ENCODE assay signal across 21 cellular contexts in genomic region chr18:74259332-74259731, GRCh38. TPM values are rescaled to one million over a fixed set of nuclear protein-coding genes. Genes with fewer than 3 reads are reported as not detected.
DNase-seq lines count a peak whose midpoint lies in the region; ATAC-seq, FAIRE-seq and TF ChIP-seq lines count a peak whose summit lies in the region.
"Had no signal": no experiment of that assay in that cellular context is flagged by ENCODE, and none has a peak within 500 bp of the region (broad histone marks: within the 10 kb centered on the region; RNA-seq: fewer than 3 reads in every experiment).

No MANE protein-coding gene starts in this region.

- no peaks in the 10 kb centered on the region for H4K20me1 ChIP-seq in K562 (replicated peaks; ENCODE audit: control insufficient read depth, insufficient read depth, low read length)

- H3K4me3 ChIP-seq in K562, result no peak overlapping the region
- no peak overlapping the region for H3K4me3 ChIP-seq in left lung
- H3K4me3 ChIP-seq in small intestine (ENCODE audit: low read depth in 1 of 2, low read length in 2 of 2), result no peak overlapping the region
- H3K4me3 ChIP-seq: GM12878, GM23248 had no signal

- no peak for TF ChIP-seq POLR2A in K562 (conservative IDR thresholded peaks at IDR 0.05)

- no peak overlapping the region for H3K27ac Mint-ChIP-seq in activated naive CD8-positive, alpha-beta T cell treated with anti-CD3 and anti-CD28 coated beads for 36 hours

- ATAC-seq in K562, result no peak
- peak; percentile 58 for ATAC-seq in left lung
- ATAC-seq: GM12878 had no signal

- in situ Hi-C loops in K562 (cut with MboI), result no loop called here

- no peaks in the 10 kb centered on the region for H3K9me3 Mint-ChIP-seq in activated naive CD8-positive, alpha-beta T cell treated with anti-CD3 and anti-CD28 coated beads for 36 hours
- H3K9me3 Mint-ChIP-seq: CD4-positive, alpha-beta memory T cell had no signal

- no peak for TF ChIP-seq EP300 in K562 (IDR thresholded peaks at IDR 0.05; ENCODE audit: low read length)

- FAIRE-seq in K562 (lab: Jason Lieb, UNC) (no peak), small intestine (lab: Jason Lieb, UNC) (no peak)
- FAIRE-seq: G401.6, GM12878, GM19239, H1 had no signal

- no peaks in the 10 kb centered on the region for H3K27me3 Mint-ChIP-seq in activated naive CD8-positive, alpha-beta T cell treated with anti-CD3 and anti-CD28 coated beads for 36 hours
- H3K27me3 Mint-ChIP-seq: CD4-positive, alpha-beta memory T cell had no signal

- no peak overlapping the region for H3K4me3 Mint-ChIP-seq in activated naive CD8-positive, alpha-beta T cell treated with anti-CD3 and anti-CD28 coated beads for 36 hours
- H3K4me3 Mint-ChIP-seq: CD4-positive, alpha-beta memory T cell had no signal

- H3K27ac ChIP-seq in K562 (ENCODE audit: extremely low read depth, low read depth, low read length) (no peak overlapping the region), left lung (no peak overlapping the region), small intestine (ENCODE audit: low read depth in 1 of 2, low read length in 1 of 2) (peak overlapping the region in 1 of 2 donors; percentile 22)
- H3K27ac ChIP-seq: GM23248 had no signal

- TF ChIP-seq RAD21 in K562 (CRISPR knock-in tag; conservative IDR thresholded peaks at IDR 0.05 in 1 of 2, IDR thresholded peaks at IDR 0.05 in 1 of 2), result no peak

- H3K27me3 ChIP-seq in K562 (ENCODE audit: control insufficient read depth in 2 of 2, insufficient read depth in 2 of 2, low read length in 2 of 2) (no peaks in the 10 kb centered on the region), left lung (no peaks in the 10 kb centered on the region), small intestine (ENCODE audit: control insufficient read depth in 2 of 2, insufficient read depth in 2 of 2, low read length in 2 of 2) (no peaks in the 10 kb centered on the region)

- no peak overlapping the region for H3K4me2 ChIP-seq in K562 (ENCODE audit: insufficient read depth, low read length)

- H3K9ac ChIP-seq in K562 (ENCODE audit: insufficient read depth in 1 of 2, low read depth in 2 of 2, low read length in 2 of 2), result no peak overlapping the region
- H3K9ac ChIP-seq: GM23248 had no signal

- 0 out of 2 replicates have a peak overlapping the region, but pooled peaks have one; percentile 39 for H2AFZ ChIP-seq in K562 (ENCODE audit: low read depth, low read length)
- H2AFZ ChIP-seq: GM23248 had no signal

- no peak for TF ChIP-seq CTCF in K562 (IDR thresholded peaks at IDR 0.05 in 2 of 3, conservative IDR thresholded peaks at IDR 0.05 in 1 of 3; ENCODE audit: insufficient read depth in 2 of 3, low read depth in 1 of 3, low read length in 3 of 3)
- TF ChIP-seq CTCF in left lung (IDR thresholded peaks at IDR 0.05), result no peak

- H3K36me3 Mint-ChIP-seq in activated naive CD8-positive, alpha-beta T cell treated with anti-CD3 and anti-CD28 coated beads for 36 hours, result peaks cover 3% of the 10 kb centered on the region

- H3K9me3 ChIP-seq in K562 (replicated peaks; ENCODE audit: control insufficient read depth, insufficient read depth, low read depth, low read length), result no peaks in the 10 kb centered on the region
- no peaks in the 10 kb centered on the region for H3K9me3 ChIP-seq in left lung
- H3K9me3 ChIP-seq in small intestine (ENCODE audit: control insufficient read depth, low read depth), result no peaks in the 10 kb centered on the region

- no peaks in the 10 kb centered on the region for H3K36me3 ChIP-seq in K562 (ENCODE audit: control insufficient read depth, insufficient read depth, low read length)
- peaks cover 0 to 34% of the 10 kb centered on the region in 2 donors for H3K36me3 ChIP-seq in left lung
- H3K36me3 ChIP-seq in small intestine (ENCODE audit: control insufficient read depth in 2 of 2, insufficient read depth in 2 of 2, low read length in 2 of 2), result peaks cover 3 to 14% of the 10 kb centered on the region in 2 donors

- intact Hi-C loops in K562 (cut with micrococcal nuclease) (no loop called here), left lung (cut with DNase I) (no loop called here)

- CTCF ChIA-PET in K562 (lab: Yijun Ruan, JAX; ENCODE audit: low intra/inter-chr PET ratio), result no interaction called here

- H3K79me2 ChIP-seq in K562 (ENCODE audit: control insufficient read depth, insufficient read depth, low read length), result no peaks in the 10 kb centered on the region

- 63% methylated on average over 4 of the region's 4 CpGs for WGBS in K562 (ENCODE audit: insufficient coverage, low coverage, missing lambda C conversion rate)
- WGBS in small intestine, 3 donors, result 15 to 69% (median 47%) methylated on average over 4 of the region's 4 CpGs

- no peak for DNase-seq in K562 (ENCODE audit: extremely low read depth in 1 of 4, low spot score in 3 of 4)
- DNase-seq in left lung, result no peak
- peak; percentile 62 for DNase-seq in small intestine
- no peak for DNase-seq in NCI-H748 treated with DMSO at 0.1 percent for 48 hours (lab: John Stamatoyannopoulos, UW)
- DNase-seq in activated naive CD8-positive, alpha-beta T cell treated with anti-CD3 and anti-CD28 coated beads for 36 hours, result no peak
- DNase-seq in GM03348 (ENCODE audit: low spot score), result no peak
- DNase-seq: C1 segment of cervical spinal cord; Calu3; CD4-positive, alpha-beta memory T cell; COR-L47; DND-41; GM23248; H7; HCEC 1CT had no signal

- H3K4me1 ChIP-seq in K562 (replicated peaks in 1 of 2; ENCODE audit: control insufficient read depth in 2 of 2, insufficient read depth in 2 of 2, low read length in 2 of 2), result peaks cover 4 to 24% of the 10 kb centered on the region in 2 experiments; a peak in 4 of 5 replicates
- H3K4me1 ChIP-seq in left lung, result peaks cover 10 to 29% of the 10 kb centered on the region in 2 donors
- H3K4me1 ChIP-seq in small intestine (ENCODE audit: control insufficient read depth in 2 of 2, insufficient read depth in 1 of 2, low read depth in 1 of 2, low read length in 1 of 2), result no peaks in the 10 kb centered on the region

- POLR2A ChIA-PET in K562 (lab: Yijun Ruan, JAX), result interaction anchor here (1.1 kb wide), 1 partner anchor 10 kb away, joined by 4 read pairs; no protein-coding TSS in a partner anchor

- no TSS peak for BruUV-seq in K562 (replicated peaks; lab: Mats Ljungman, UMichigan)

- no peaks in the 10 kb centered on the region for H3K9me1 ChIP-seq in K562 (ENCODE audit: control insufficient read depth, insufficient read depth, low read length)

- H3K4me1 Mint-ChIP-seq in activated naive CD8-positive, alpha-beta T cell treated with anti-CD3 and anti-CD28 coated beads for 36 hours, result peaks cover 3% of the 10 kb centered on the region
- H3K4me1 Mint-ChIP-seq: CD4-positive, alpha-beta memory T cell had no signal

RNA-seq across cellular contexts. Expression of gene CYB5A, which starts 32.4 kb away (rescaled TPM):
- total RNA-seq in K562 (2011; cell fraction: chromatin; rRNA removed; ENCODE audit: low replicate concordance), result 4.1 and 4.8 TPM in 2 replicates
- 2.8 and 3.6 TPM in 2 replicates for total RNA-seq in K562 (2011; cell fraction: nucleolus; rRNA removed)
- 7.7 and 8.2 TPM in 2 replicates for total RNA-seq in K562 (2011; cell fraction: nucleoplasm; rRNA removed)
- total RNA-seq in K562 (2014; rRNA removed), result 14.0 and 14.5 TPM in 2 replicates
- 14.0 and 15.0 TPM in 2 replicates for total RNA-seq in K562 (2014; rRNA removed; fragmentation: Illumina TruSeq; extraction: Trizol)
- total RNA-seq in K562 (2015; rRNA removed; fragmentation: Illumina TruSeq; extraction: Trizol), result 15.8 and 16.3 TPM in 2 replicates
- 13.8 and 14.1 TPM in 2 replicates for total RNA-seq in K562 (2021)
- 11.9 and 42.6 TPM in 2 replicates for polyA plus RNA-seq in K562 (2011; rRNA removed)
- 11.2 and 59.9 TPM in 2 replicates for polyA plus RNA-seq in K562 (2011; cell fraction: cytosol; rRNA removed)
- polyA plus RNA-seq in K562 (2011; cell fraction: nucleus; rRNA removed), result 4.7 and 17.6 TPM in 2 replicates
- 19.8 and 33.0 TPM in 2 replicates for polyA plus RNA-seq in K562 (2012)
- polyA plus RNA-seq in K562 (2014; fragmentation: Illumina TruSeq; extraction: Trizol), result 17.6 and 19.2 TPM in 2 replicates
- 10 to 100 TPM; 12.5 to 22.6 TPM for polyA plus RNA-seq in K562 (2014; fragmentation: Nextera tagmentation; extraction: Ambion mirVana)
- polyA plus RNA-seq in K562 (2014; rRNA removed), result 15.6 and 19.6 TPM in 2 replicates
- 4.8 and 14.9 TPM in 2 replicates for polyA minus RNA-seq in K562 (2011; rRNA and poly(A)+ RNA removed)
- polyA minus RNA-seq in K562 (2011; cell fraction: cytosol; rRNA and poly(A)+ RNA removed), result 3.6 and 13.6 TPM in 2 replicates
- polyA minus RNA-seq in K562 (2011; cell fraction: nucleus; rRNA and poly(A)+ RNA removed), result 2.0 and 10.0 TPM in 2 replicates
- 100 to 1,000 TPM; 347 to 508 TPM for total RNA-seq in left lung
- polyA plus RNA-seq in small intestine, result 1,000 to 10,000 TPM in 1 of 3 donors, 100 to 1,000 TPM in 2; 373 to 1,144 (median 757) TPM
- total RNA-seq in activated naive CD8-positive, alpha-beta T cell treated with anti-CD3 and anti-CD28 coated beads for 36 hours, result 10 to 100 TPM; 48.5 to 51.5 TPM

RNA-seq across cellular contexts. Expression of gene C18orf63, which starts 56.3 kb away (rescaled TPM):
- total RNA-seq in K562 (2011; cell fraction: chromatin; rRNA removed; ENCODE audit: low replicate concordance), result not detected in 2 replicates
- not detected in 2 replicates for total RNA-seq in K562 (2011; cell fraction: nucleolus; rRNA removed)
- not detected in 2 replicates for total RNA-seq in K562 (2011; cell fraction: nucleoplasm; rRNA removed)
- total RNA-seq in K562 (2014; rRNA removed) (not detected in 2 replicates), K562 (2014; rRNA removed; fragmentation: Illumina TruSeq; extraction: Trizol) (not detected in 2 replicates), K562 (2015; rRNA removed; fragmentation: Illumina TruSeq; extraction: Trizol) (not detected in 2 replicates), K562 (2021) (not detected in 2 replicates), left lung (under 1 TPM; 0.16 to 0.26 TPM)
- polyA plus RNA-seq in K562 (2011; rRNA removed) (not detected in 2 replicates), K562 (2014; fragmentation: Illumina TruSeq; extraction: Trizol) (not detected in 2 replicates), K562 (2014; fragmentation: Nextera tagmentation; extraction: Ambion mirVana) (not detected), K562 (2014; rRNA removed) (not detected in 2 replicates), small intestine (not detected)
- not detected in 2 replicates for polyA plus RNA-seq in K562 (2011; cell fraction: cytosol; rRNA removed)
- polyA plus RNA-seq in K562 (2011; cell fraction: nucleus; rRNA removed), result not detected in 2 replicates
- polyA plus RNA-seq in K562 (2012), result not detected in 2 replicates
- polyA minus RNA-seq in K562 (2011; rRNA and poly(A)+ RNA removed), result not detected in 2 replicates
- not detected in 2 replicates for polyA minus RNA-seq in K562 (2011; cell fraction: cytosol; rRNA and poly(A)+ RNA removed)
- polyA minus RNA-seq in K562 (2011; cell fraction: nucleus; rRNA and poly(A)+ RNA removed), result not detected in 2 replicates
- not detected for total RNA-seq in activated naive CD8-positive, alpha-beta T cell treated with anti-CD3 and anti-CD28 coated beads for 36 hours
- total RNA-seq: A172; A673; Calu3; CD4-positive, alpha-beta memory T cell; GM12878; GM23248; H1; H7 had no signal
- polyA plus RNA-seq: BJ; CD4-positive, alpha-beta memory T cell; GM12878; GM23248; H1 had no signal

Comparison
In these comparisons a context has a peak if more than half of its experiments do, and no peak if none do; other contexts are left out.
1. RNA of gene CYB5A, which starts 32.4 kb away (total RNA-seq): 347 to 508 TPM in left lung; 48.5 to 51.5 TPM in activated naive CD8-positive, alpha-beta T cell treated with anti-CD3 and anti-CD28 coated beads for 36 hours and 2.8 to 16.3 TPM in K562; every median in the first group is over 4 times any median in the second.